ENCODE assay signal across 9 cellular contexts in the genomic region with DNA sequence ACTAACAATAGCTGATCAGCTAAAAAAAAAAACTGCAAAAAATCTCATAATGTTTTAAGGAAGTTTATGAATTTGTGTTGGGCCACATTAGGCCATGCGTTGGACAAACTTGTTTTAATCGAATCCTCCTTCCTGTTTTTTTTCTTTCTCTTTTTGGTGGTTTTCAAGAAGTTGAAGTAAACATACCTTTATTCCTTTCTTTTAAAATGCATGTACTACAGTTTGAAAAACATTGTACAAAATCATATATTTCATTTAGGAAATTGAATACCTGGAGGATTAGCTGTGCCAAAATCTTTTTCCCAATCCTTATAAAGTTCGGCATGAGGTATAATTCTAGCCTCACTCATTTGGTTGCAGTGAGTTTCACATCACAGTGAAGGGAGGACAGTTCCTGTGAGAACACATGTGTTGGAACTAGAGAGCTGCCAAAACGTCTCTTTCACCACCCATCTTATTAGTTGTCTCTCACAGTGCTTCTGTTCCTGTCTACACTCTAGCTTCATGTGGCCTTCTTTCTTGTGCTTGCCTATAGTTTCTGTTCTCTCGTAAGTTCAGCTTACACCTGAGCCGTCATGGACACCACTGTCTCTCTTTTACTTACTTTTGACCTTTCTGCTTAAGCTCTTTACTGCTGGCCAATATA. TPM values are rescaled to one million over a fixed set of nuclear protein-coding genes. Genes with fewer than 3 reads are reported as not detected.
DNase-seq lines count a peak whose midpoint lies in the region; ATAC-seq and TF ChIP-seq lines count a peak whose summit lies in the region.
"Had no signal": no experiment of that assay in that cellular context is flagged by ENCODE, and none has a peak within 500 bp of the region (broad histone marks: within the 10 kb centered on the region; RNA-seq: fewer than 3 reads in every experiment).

No MANE protein-coding gene starts in this region.

- peaks cover 10 to 22% of the 10 kb centered on the region in 2 experiments; a peak in 3 of 4 replicates for H3K4me1 ChIP-seq in SK-N-SH (ENCODE audit: control insufficient read depth in 1 of 2, insufficient read depth in 2 of 2, low read depth in 1 of 2, low read length in 1 of 2)
- H3K4me1 ChIP-seq in thoracic aorta (ENCODE audit: control insufficient read depth in 1 of 2, low read depth in 2 of 2) = peaks cover 16 to 28% of the 10 kb centered on the region in 2 donors

- POLR2A ChIA-PET in SK-N-SH (lab: Yijun Ruan, JAX) = no interaction called here

- no peak for TF ChIP-seq EP300 in SK-N-SH (IDR thresholded peaks at IDR 0.05; ENCODE audit: borderline replicate concordance in 1 of 2, low read depth in 1 of 2, low read length in 1 of 2)

- 85% methylated on average over 6 of the region's 6 CpGs for WGBS in SK-N-SH (ENCODE audit: low lambda C conversion rate)

- H3K27me3 ChIP-seq in SK-N-SH (ENCODE audit: insufficient read depth) (no peaks in the 10 kb centered on the region), thoracic aorta (replicated peaks; ENCODE audit: insufficient read depth) (no peaks in the 10 kb centered on the region)
- H3K27me3 ChIP-seq: ovary had no signal

- H3K9me3 ChIP-seq in SK-N-SH (no peaks in the 10 kb centered on the region), thoracic aorta (no peaks in the 10 kb centered on the region)
- H3K9me3 ChIP-seq: ovary had no signal

- H3F3A ChIP-seq in SK-N-SH (replicated peaks; ENCODE audit: insufficient read depth) = no peaks in the 10 kb centered on the region

- CTCF ChIA-PET in SK-N-SH (lab: Yijun Ruan, JAX) = interaction anchor here (0.7 to 1.5 kb wide), 5 partner anchors 8 to 243 kb away, joined by 3 to 6 read pairs (median 3); no protein-coding TSS in a partner anchor

- H3K4me2 ChIP-seq in SK-N-SH = peak overlapping the region; percentile 59

- peak; percentile 71 for ATAC-seq in GM19328 (IDR thresholded peaks at IDR 0.05; ENCODE audit: unreplicated experiment)
- ATAC-seq in HG03175 (IDR thresholded peaks at IDR 0.05; ENCODE audit: unreplicated experiment) = peak; percentile 78
- no peak for ATAC-seq in thoracic aorta (ENCODE audit: insufficient number of reproducible peaks, low FRiP score, low read depth)

- H3K36me3 ChIP-seq in SK-N-SH (replicated peaks in 1 of 2; ENCODE audit: control insufficient read depth in 1 of 2, insufficient read depth in 2 of 2, low read length in 1 of 2) (no peaks in the 10 kb centered on the region), thoracic aorta (no peaks in the 10 kb centered on the region)
- H3K36me3 ChIP-seq: ovary had no signal

- no peak for TF ChIP-seq RAD21 in SK-N-SH (IDR thresholded peaks at IDR 0.05; ENCODE audit: low read length)

- H3K79me2 ChIP-seq in SK-N-SH (ENCODE audit: insufficient read depth) = peaks cover 58% of the 10 kb centered on the region

- no peaks in the 10 kb centered on the region for H3K9me2 ChIP-seq in SK-N-SH

- TF ChIP-seq CTCF in SK-N-SH (IDR thresholded peaks at IDR 0.05) = no peak
- TF ChIP-seq CTCF in thoracic aorta (IDR thresholded peaks at IDR 0.05) = no peak

- H3K9ac ChIP-seq in SK-N-SH = no peak overlapping the region; the same call in 1 of the 2 replicates

- H3K27ac ChIP-seq in SK-N-SH (ENCODE audit: low read depth in 2 of 2, low read length in 1 of 2) = peak overlapping the region in 1 of 2 experiments; percentile 43; a peak in 1 of 4 replicates
- peak overlapping the region in 1 of 2 donors; percentile 38 for H3K27ac ChIP-seq in thoracic aorta

- peak; percentile 56 for DNase-seq in DMS 273 treated with DMSO at 0.1 percent for 48 hours (lab: John Stamatoyannopoulos, UW)
- no peak for DNase-seq in SK-N-SH
- DNase-seq in globus pallidus (ENCODE audit: low spot score) = peak; percentile 24
- no peak for DNase-seq in thoracic aorta (ENCODE audit: low spot score)
- DNase-seq in cortex of kidney (lab: John Stamatoyannopoulos, UW) = no peak
- DNase-seq in activated CD4-positive, alpha-beta T cell treated with anti-CD3 and anti-CD28 coated beads for 48 hours = no peak

- H4K20me1 ChIP-seq in SK-N-SH (ENCODE audit: insufficient read depth) = no peaks in the 10 kb centered on the region

- peak overlapping the region; percentile 48; the same call in 1 of the 2 replicates for H2AFZ ChIP-seq in SK-N-SH (ENCODE audit: low read depth)

- H3K4me3 ChIP-seq in SK-N-SH (ENCODE audit: low read depth in 2 of 2, low read length in 1 of 2) (peak overlapping the region; percentile 17 to 32; a peak in 2 of 4 replicates), thoracic aorta (peak overlapping the region; percentile 53)

TF ChIP-seq in SK-N-SH, 30 proteins besides CTCF, POLR2A, EP300 and RAD21:
- TF ChIP-seq CHD2 (IDR thresholded peaks at IDR 0.05; ENCODE audit: low read length, partially characterized antibody) (no peak), JUND (IDR thresholded peaks at IDR 0.05) (no peak), NRF1 (IDR thresholded peaks at IDR 0.05; ENCODE audit: low read depth, low read length) (no peak), FOXM1 (IDR thresholded peaks at IDR 0.05; ENCODE audit: low read depth) (no peak), EZH2phosphoT487 (IDR thresholded peaks at IDR 0.05; ENCODE audit: borderline replicate concordance, low read depth) (no peak)
- TF ChIP-seq, protein P1, sequence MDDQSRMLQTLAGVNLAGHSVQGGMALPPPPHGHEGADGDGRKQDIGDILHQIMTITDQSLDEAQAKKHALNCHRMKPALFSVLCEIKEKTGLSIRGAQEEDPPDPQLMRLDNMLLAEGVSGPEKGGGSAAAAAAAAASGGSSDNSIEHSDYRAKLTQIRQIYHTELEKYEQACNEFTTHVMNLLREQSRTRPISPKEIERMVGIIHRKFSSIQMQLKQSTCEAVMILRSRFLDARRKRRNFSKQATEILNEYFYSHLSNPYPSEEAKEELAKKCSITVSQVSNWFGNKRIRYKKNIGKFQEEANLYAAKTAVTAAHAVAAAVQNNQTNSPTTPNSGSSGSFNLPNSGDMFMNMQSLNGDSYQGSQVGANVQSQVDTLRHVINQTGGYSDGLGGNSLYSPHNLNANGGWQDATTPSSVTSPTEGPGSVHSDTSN (IDR thresholded peaks at IDR 0.05) = no peak

RNA-seq across cellular contexts. Expression of a gene that starts 37.7 kb away (rescaled TPM):
- 3.8 and 4.0 TPM in 2 replicates for polyA plus RNA-seq in SK-N-SH (2012; rRNA removed)
- 4.2 and 4.9 TPM in 2 replicates for polyA plus RNA-seq in SK-N-SH (2012; cell fraction: cytosol; rRNA removed)
- polyA plus RNA-seq in SK-N-SH (2012; cell fraction: nucleus; rRNA removed) = 2.8 and 3.6 TPM in 2 replicates
- total RNA-seq in thoracic aorta = 10 to 100 TPM; 20.2 to 29.4 TPM

Comparison
In these comparisons a context has a peak if more than half of its experiments do, and no peak if none do; other contexts are left out.
1. DNase-seq: peak in DMS 273 treated with DMSO at 0.1 percent for 48 hours (single experiment) and globus pallidus (single experiment); none in SK-N-SH (single experiment), thoracic aorta (single experiment), cortex of kidney (single experiment) and activated CD4-positive, alpha-beta T cell treated with anti-CD3 and anti-CD28 coated beads for 48 hours (single experiment).